8 cellular contexts compared by ENCODE assay signal in genomic region chr20:8018928-8019177, GRCh38. TPM values are rescaled to one million over a fixed set of nuclear protein-coding genes. Genes with fewer than 3 reads are reported as not detected.
DNase-seq lines count a peak whose midpoint lies in the region; ATAC-seq, FAIRE-seq and TF ChIP-seq lines count a peak whose summit lies in the region.

No MANE protein-coding gene starts in this region.

- TF ChIP-seq CTCF in esophagus muscularis mucosa (IDR thresholded peaks at IDR 0.05) (peak in 1 of 3 experiments; percentile 37), osteoblast (IDR thresholded peaks at IDR 0.05; ENCODE audit: extremely low read depth, low read depth, low read length) (no peak)

- H3K4me2 ChIP-seq in osteoblast (ENCODE audit: insufficient read depth, low read length) = peak overlapping the region; percentile 94

- in situ Hi-C loops in G401 (cut with HindIII; ENCODE audit: low sequenced_read_pairs) = no loop called here

- ATAC-seq in GM21423 (IDR thresholded peaks at IDR 0.05; ENCODE audit: unreplicated experiment) = peak; percentile 12
- peak; percentile 20 for ATAC-seq in HG03575 (IDR thresholded peaks at IDR 0.05; ENCODE audit: extremely low read depth, insufficient number of reproducible peaks, low FRiP score, unreplicated experiment)

- FAIRE-seq in GM19239 (lab: Jason Lieb, UNC) = no peak

- H3K4me1 ChIP-seq in SJCRH30 = peaks cover 22% of the 10 kb centered on the region
- peaks cover 13 to 60% (median 48%) of the 10 kb centered on the region in 4 donors for H3K4me1 ChIP-seq in esophagus muscularis mucosa
- peaks cover 13% of the 10 kb centered on the region for H3K4me1 ChIP-seq in osteoblast (ENCODE audit: insufficient read depth, low read length)

- no peaks in the 10 kb centered on the region for H4K20me1 ChIP-seq in osteoblast (ENCODE audit: insufficient read depth, low read length)

- TF ChIP-seq EP300 in esophagus muscularis mucosa (IDR thresholded peaks at IDR 0.05) = no peak

- H3K4me3 ChIP-seq in SJCRH30 = peak overlapping the region; percentile 72
- peak overlapping the region; percentile 81 to 97 (median 91) for H3K4me3 ChIP-seq in esophagus muscularis mucosa
- H3K4me3 ChIP-seq in osteoblast (ENCODE audit: insufficient read depth, low read length) = peak overlapping the region; percentile 86

- peak; percentile 78 for DNase-seq in G401 (ENCODE audit: low spot score)
- DNase-seq in SJCRH30 = no peak
- no peak for DNase-seq in esophagus muscularis mucosa (ENCODE audit: extremely low spot score)
- DNase-seq in osteoblast (ENCODE audit: insufficient read length, low spot score, missing footprints) = no peak
- DNase-seq in GM19239 (ENCODE audit: insufficient read length, low spot score) = no peak
- no peak for DNase-seq in stimulated activated CD4-positive, alpha-beta T cell treated with anti-CD3 and anti-CD28 coated beads, Interleukin-4, amount 100 ng/mL, for 4 hours

- H3K36me3 ChIP-seq in SJCRH30 = no peaks in the 10 kb centered on the region; the same call in 1 of the 2 replicates
- no peaks in the 10 kb centered on the region for H3K36me3 ChIP-seq in esophagus muscularis mucosa
- H3K36me3 ChIP-seq in osteoblast (ENCODE audit: insufficient read depth, low read length) = no peaks in the 10 kb centered on the region

- H3K27ac ChIP-seq in SJCRH30 (peak overlapping the region; percentile 95), esophagus muscularis mucosa (replicated peaks in 1 of 4) (peak overlapping the region; percentile 94 to 99 (median 98)), osteoblast (ENCODE audit: low read depth, low read length) (peak overlapping the region; percentile 69)

- no peak for TF ChIP-seq POLR2A in esophagus muscularis mucosa (IDR thresholded peaks at IDR 0.05; ENCODE audit: low read depth)

- H2AFZ ChIP-seq in osteoblast (ENCODE audit: low read length) = peak overlapping the region; percentile 73

- H3K9me3 ChIP-seq in SJCRH30 (replicated peaks) (no peaks in the 10 kb centered on the region), esophagus muscularis mucosa (no peaks in the 10 kb centered on the region), osteoblast (ENCODE audit: low read depth, low read length) (no peaks in the 10 kb centered on the region)

- intact Hi-C loops in esophagus muscularis mucosa (cut with DNase I) = no loop called here

- WGBS in esophagus muscularis mucosa = 1% methylated on average over 7 of the region's 11 CpGs

- no peaks in the 10 kb centered on the region for H3K27me3 ChIP-seq in SJCRH30
- H3K27me3 ChIP-seq in esophagus muscularis mucosa = no peaks in the 10 kb centered on the region
- no peaks in the 10 kb centered on the region for H3K27me3 ChIP-seq in osteoblast (ENCODE audit: insufficient read depth, low read length)

- H3K79me2 ChIP-seq in osteoblast (ENCODE audit: insufficient read depth, low read length) = peaks cover 29% of the 10 kb centered on the region

RNA-seq across cellular contexts. Expression of gene TMX4, which starts 0.7 kb away (rescaled TPM):
- total RNA-seq in G401 (2014; rRNA removed; shearing (Covaris generic)) = 2.6 and 3.3 TPM in 2 replicates
- 119 and 125 TPM in 2 replicates for total RNA-seq in SJCRH30 (2014; rRNA removed; shearing (Covaris generic))
- total RNA-seq in esophagus muscularis mucosa = 10 to 100 TPM; 48.1 to 70.6 (median 56.9) TPM
- 40.9 and 45.7 TPM in 2 replicates for total RNA-seq in osteoblast
